Comparison of ENCODE assay signal across 10 cellular contexts in the genomic region with DNA sequence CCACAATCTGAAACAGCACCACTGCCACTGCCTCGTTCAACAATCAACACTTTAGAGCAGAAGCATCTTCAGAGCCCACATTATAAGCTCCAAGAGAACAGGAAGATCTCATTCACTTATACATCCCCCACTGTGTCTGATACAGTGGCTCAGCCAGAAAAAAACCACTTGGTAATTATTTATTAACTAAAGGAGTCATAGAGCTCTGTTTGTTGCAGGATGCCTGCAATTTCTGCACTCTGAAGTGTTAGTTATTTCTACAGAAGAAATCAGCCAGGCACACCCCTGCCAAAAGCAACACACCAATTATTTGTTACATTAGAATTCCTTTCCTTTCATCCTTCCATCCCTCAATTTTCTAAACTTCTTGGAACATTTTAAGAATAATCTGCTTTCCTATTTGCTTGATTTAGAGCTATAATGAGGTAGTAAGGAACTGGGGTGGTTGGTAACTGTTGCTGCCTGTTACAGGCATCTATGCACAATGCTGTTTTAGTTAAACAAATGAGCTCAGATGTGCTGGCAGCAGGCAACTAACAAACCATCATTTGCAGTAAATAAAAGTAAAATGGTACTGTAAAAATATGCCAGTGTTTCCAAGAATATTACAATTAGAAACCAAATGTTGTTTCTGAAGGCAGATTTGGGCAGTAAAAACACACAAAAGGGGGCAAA. TPM values are rescaled to one million over a fixed set of nuclear protein-coding genes. Genes with fewer than 3 reads are reported as not detected.
DNase-seq lines count a peak whose midpoint lies in the region; ATAC-seq and TF ChIP-seq lines count a peak whose summit lies in the region.
"Had no signal": no experiment of that assay in that cellular context is flagged by ENCODE, and none has a peak within 500 bp of the region (broad histone marks: within the 10 kb centered on the region; RNA-seq: fewer than 3 reads in every experiment).

No MANE protein-coding gene starts in this region.

- peak; percentile 22 for DNase-seq in A673 (ENCODE audit: low spot score)
- peak; percentile 6 for DNase-seq in MG63
- DNase-seq in kidney tubule cell (ENCODE audit: low spot score): peak; percentile 86
- no peak for DNase-seq in GDM1 (lab: John Stamatoyannopoulos, UW)
- DNase-seq: C1 segment of cervical spinal cord; stimulated activated CD4-positive, alpha-beta T cell treated with anti-CD3 and anti-CD28 coated beads, Interleukin-2, amount 100 ng/mL, for 48 hours had no signal

- intact Hi-C loops in A673 (cut with micrococcal nuclease; ENCODE audit: unreplicated experiment): no loop called here

- BruUV-seq in A673 (replicated peaks; lab: Mats Ljungman, UMichigan): no TSS peak

- POLR2A ChIA-PET in A673 (lab: Charles Lee; ENCODE audit: low non-redundant PET): no interaction called here

- H3K36me3 ChIP-seq in A673 (ENCODE audit: insufficient read depth, low read length, poor library complexity, severe bottlenecking): no peaks in the 10 kb centered on the region
- no peaks in the 10 kb centered on the region for H3K36me3 ChIP-seq in MG63

- ATAC-seq in GM19452 (IDR thresholded peaks at IDR 0.05; ENCODE audit: unreplicated experiment) (peak; percentile 69), HG03442 (IDR thresholded peaks at IDR 0.05; ENCODE audit: unreplicated experiment) (no peak), HG02571 (IDR thresholded peaks at IDR 0.05; ENCODE audit: unreplicated experiment) (no peak), GM21529 (IDR thresholded peaks at IDR 0.05; ENCODE audit: unreplicated experiment) (no peak)

- H3K9me3 ChIP-seq in A673 (ENCODE audit: low read depth, low read length, poor library complexity, severe bottlenecking) (no peaks in the 10 kb centered on the region), MG63 (no peaks in the 10 kb centered on the region; the same call in 1 of the 2 replicates)

- CTCF ChIA-PET in A673 (lab: Charles Lee): interaction anchor here (0.6 kb wide), 1 partner anchor 10 kb away, joined by 4 read pairs; no protein-coding TSS in a partner anchor

- H3K27me3 ChIP-seq in A673 (replicated peaks; ENCODE audit: insufficient read depth, low read depth, low read length, poor library complexity): no peaks in the 10 kb centered on the region
- H3K27me3 ChIP-seq in MG63: no peaks in the 10 kb centered on the region

- no peak overlapping the region for H3K27ac ChIP-seq in A673 (ENCODE audit: low read depth, low read length, poor library complexity, severe bottlenecking)

- TF ChIP-seq CTCF in A673 (conservative IDR thresholded peaks at IDR 0.05; ENCODE audit: low read depth, low read length): no peak

- H3K4me3 ChIP-seq in A673 (ENCODE audit: low read depth, low read length, poor library complexity, severe bottlenecking): no peak overlapping the region
- H3K4me3 ChIP-seq in MG63: no peak overlapping the region

- peaks cover 5% of the 10 kb centered on the region for H3K4me1 ChIP-seq in A673 (ENCODE audit: insufficient read depth, low read length, poor library complexity, severe bottlenecking)

RNA-seq across cellular contexts. Expression of gene DYM, which starts 59.9 kb away (rescaled TPM):
- total RNA-seq in A673 (2021): 56.2 and 63.2 TPM in 2 replicates
- total RNA-seq in MG63 (2014; rRNA removed; shearing (Covaris generic); ENCODE audit: low replicate concordance): 31.9 and 118 TPM in 2 replicates
